21 cellular contexts compared by ENCODE assay signal in the genomic region with DNA sequence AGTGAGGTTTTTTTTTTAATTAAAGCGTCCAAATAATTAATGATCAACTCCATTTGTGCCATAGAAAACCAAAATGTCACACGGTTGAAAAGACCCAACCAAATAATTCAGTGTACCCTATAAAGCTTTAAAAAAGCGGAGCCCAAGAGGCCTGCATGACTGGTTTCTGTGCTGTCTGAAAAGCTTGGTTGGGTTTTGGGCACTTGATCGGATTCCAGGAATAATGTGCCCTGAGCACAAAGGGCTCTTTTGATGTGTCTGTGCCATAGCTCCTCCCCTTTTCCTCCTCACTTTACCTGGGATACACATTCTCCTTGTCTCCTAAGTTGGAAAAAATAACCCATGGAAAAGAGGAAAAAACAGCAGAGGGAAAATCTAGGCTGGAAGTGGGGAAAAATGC.
"Had no signal": no experiment of that assay in that cellular context is flagged by ENCODE, and none has a peak within 500 bp of the region (broad histone marks: within the 10 kb centered on the region; RNA-seq: fewer than 3 reads in every experiment).

No MANE protein-coding gene starts in this region.

- H3K36me3 Mint-ChIP-seq: stimulated activated effector memory CD8-positive, alpha-beta T cell treated with anti-CD3 and anti-CD28 coated beads, Interleukin-12 subunit alpha, Interleukin-12 subunit beta, amount 100 ng/mL, for 72 hours had no signal

- H3K9me3 ChIP-seq: mucosa of descending colon, ovary, right lobe of liver, tibial nerve, upper lobe of right lung had no signal

- H3K27ac ChIP-seq: dorsolateral prefrontal cortex, heart right ventricle, ovary, right lobe of liver, tibial nerve, upper lobe of right lung had no signal

- H3K27ac Mint-ChIP-seq: naive thymus-derived CD8-positive, alpha-beta T cell; progenitor cell of endocrine pancreas; stimulated activated effector memory CD8-positive, alpha-beta T cell treated with anti-CD3 and anti-CD28 coated beads, Interleukin-12 subunit alpha, Interleukin-12 subunit beta, amount 100 ng/mL, for 72 hours; stimulated activated naive CD8-positive, alpha-beta T cell treated with anti-CD3 and anti-CD28 coated beads, Interleukin-15, Interleukin-2, amounts not matched to agents 100 ng/mL and 50 ng/mL, for 24 hours had no signal

- H3K4me3 ChIP-seq: dorsolateral prefrontal cortex, heart right ventricle, mucosa of descending colon, ovary, right lobe of liver, tibial nerve, upper lobe of right lung had no signal

- ATAC-seq: esophagus mucosa; left cardiac atrium; mucosa of descending colon; naive thymus-derived CD8-positive, alpha-beta T cell; right lobe of liver; stimulated activated effector memory CD8-positive, alpha-beta T cell treated with anti-CD3 and anti-CD28 coated beads, Interleukin-12 subunit alpha, Interleukin-12 subunit beta, amount 100 ng/mL, for 72 hours; upper lobe of right lung had no signal

- H3K4me3 Mint-ChIP-seq: central memory CD8-positive, alpha-beta T cell; naive thymus-derived CD8-positive, alpha-beta T cell; neural crest cell; stimulated activated effector memory CD8-positive, alpha-beta T cell treated with anti-CD3 and anti-CD28 coated beads, Interleukin-12 subunit alpha, Interleukin-12 subunit beta, amount 100 ng/mL, for 72 hours; stimulated activated naive CD8-positive, alpha-beta T cell treated with anti-CD3 and anti-CD28 coated beads, Interleukin-15, Interleukin-2, amounts not matched to agents 100 ng/mL and 50 ng/mL, for 24 hours had no signal

- DNase-seq: cortex of kidney; dorsolateral prefrontal cortex; effector CD8-positive, alpha-beta T cell; heart right ventricle; hypothalamus; left cardiac atrium; mucosa of descending colon; naive thymus-derived CD8-positive, alpha-beta T cell; nucleus accumbens; ovary; right lobe of liver; stimulated activated CD4-positive, alpha-beta T cell treated with anti-CD3 and anti-CD28 coated beads, Interleukin-4, amount 100 ng/mL, for 1 hour; stimulated activated CD8-positive, alpha-beta memory T cell treated with anti-CD3 and anti-CD28 coated beads, Interleukin-4, amount 100 ng/mL, for 48 hours; upper lobe of right lung had no signal

- H3K9me3 Mint-ChIP-seq: central memory CD8-positive, alpha-beta T cell; naive thymus-derived CD8-positive, alpha-beta T cell; stimulated activated naive CD8-positive, alpha-beta T cell treated with anti-CD3 and anti-CD28 coated beads, Interleukin-15, Interleukin-2, amounts not matched to agents 100 ng/mL and 50 ng/mL, for 24 hours had no signal

- H3K36me3 ChIP-seq: heart right ventricle, ovary, right lobe of liver, upper lobe of right lung had no signal

- H3K27me3 ChIP-seq: dorsolateral prefrontal cortex, heart right ventricle, ovary, right lobe of liver, tibial nerve, upper lobe of right lung had no signal

- H3K4me1 Mint-ChIP-seq: central memory CD8-positive, alpha-beta T cell; naive thymus-derived CD8-positive, alpha-beta T cell; stimulated activated effector memory CD8-positive, alpha-beta T cell treated with anti-CD3 and anti-CD28 coated beads, Interleukin-12 subunit alpha, Interleukin-12 subunit beta, amount 100 ng/mL, for 72 hours had no signal

- H3K27me3 Mint-ChIP-seq: progenitor cell of endocrine pancreas had no signal

- H3K4me1 ChIP-seq: right lobe of liver, tibial nerve, upper lobe of right lung had no signal
